8 cellular contexts compared by ENCODE assay signal in the genomic region with DNA sequence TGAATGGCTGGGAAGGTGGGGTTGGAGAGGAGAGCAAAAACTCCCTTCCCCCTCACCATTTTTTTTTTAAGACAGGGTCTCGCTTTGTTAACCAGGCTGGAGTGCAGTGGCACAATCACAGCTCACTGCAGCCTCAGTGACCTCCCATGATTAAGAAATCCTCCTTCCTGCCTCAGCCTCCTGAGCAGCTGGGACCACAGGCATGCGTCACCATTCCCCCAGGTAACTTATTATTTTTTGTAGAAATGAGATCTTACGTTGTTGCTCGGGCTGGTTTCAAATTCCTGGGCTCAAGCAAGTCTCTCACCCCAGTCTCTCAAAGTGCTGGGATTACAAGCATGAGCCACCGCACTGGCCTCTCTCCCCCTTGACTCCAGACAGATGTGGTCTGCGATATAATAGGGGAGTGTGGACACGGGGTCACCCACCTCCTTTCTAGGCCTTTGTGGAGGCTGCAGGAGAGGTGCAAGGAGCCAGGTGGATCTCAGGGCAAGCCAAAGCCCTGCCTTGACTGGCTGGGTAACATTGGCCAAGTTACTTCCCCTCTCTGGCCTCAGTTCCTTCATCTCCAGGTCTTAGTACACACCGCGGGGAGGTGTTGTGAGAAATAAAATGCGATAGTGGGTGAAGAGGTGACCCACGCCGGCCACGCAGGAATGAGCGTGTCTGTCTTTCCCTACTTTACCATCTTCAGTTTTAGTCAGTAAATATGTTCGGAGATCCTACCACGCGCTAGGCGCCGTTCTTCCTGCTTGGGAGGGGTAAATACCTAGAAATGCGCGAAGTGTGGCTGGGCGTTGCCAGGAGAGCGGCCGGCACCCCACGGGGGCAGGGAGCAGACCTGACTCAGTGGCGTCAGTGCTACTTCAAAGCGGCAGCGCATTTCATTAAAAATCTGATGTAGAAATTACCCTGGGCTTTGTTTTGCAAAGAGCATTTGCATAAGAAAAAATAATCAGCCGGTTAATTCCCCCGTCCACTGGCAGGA. TPM values are rescaled to one million over a fixed set of nuclear protein-coding genes. Genes with fewer than 3 reads are reported as not detected.
DNase-seq lines count a peak whose midpoint lies in the region; ATAC-seq and TF ChIP-seq lines count a peak whose summit lies in the region.

No MANE protein-coding gene starts in this region.

- H3K27ac ChIP-seq in breast epithelium (no peak overlapping the region), mesenchymal stem cell (ENCODE audit: low read length, poor library complexity, severe bottlenecking) (peak overlapping the region; percentile 70), transverse colon (no peak overlapping the region)

- H3K4me1 Mint-ChIP-seq in activated naive CD4-positive, alpha-beta T cell treated with anti-CD3 and anti-CD28 coated beads, Interleukin-2, amount 10 ng/mL, durations not matched to agents 7 days and 5 days: peaks cover 25% of the 10 kb centered on the region

- no peaks in the 10 kb centered on the region for H3K9me3 Mint-ChIP-seq in activated naive CD4-positive, alpha-beta T cell treated with anti-CD3 and anti-CD28 coated beads, Interleukin-2, amount 10 ng/mL, durations not matched to agents 7 days and 5 days

- H2BK120ac ChIP-seq in mesenchymal stem cell (ENCODE audit: low read depth, low read length): no peak overlapping the region

- 38% methylated on average over 29 of the region's 30 CpGs for WGBS in mesenchymal stem cell
- 40 to 100% methylated on average over 1 to 30 of the region's 30 CpGs for WGBS in transverse colon (ENCODE audit: low coverage in 1 of 2), 2 donors

- H3K4ac ChIP-seq in mesenchymal stem cell (ENCODE audit: low read depth in 1 of 2, low read length in 2 of 2): peak overlapping the region in 1 of 2 experiments; percentile 16

- H3K4me3 ChIP-seq in breast epithelium: peak overlapping the region; percentile 42 to 64 (median 43)
- H3K4me3 ChIP-seq in mesenchymal stem cell (ENCODE audit: insufficient read depth in 1 of 2, low read depth in 1 of 2, low read length in 2 of 2): peak overlapping the region in 1 of 2 experiments; percentile 81
- H3K4me3 ChIP-seq in transverse colon: peak overlapping the region in 2 of 4 donors; percentile 22 to 37

- H4K91ac ChIP-seq in mesenchymal stem cell (ENCODE audit: low read length): peak overlapping the region; percentile 72

- in situ Hi-C loops in transverse colon (cut with MboI; ENCODE audit: low pct_ligation_motif_present in 1 of 4, low pct_unique_long_range_greater_than_20kb in 1 of 4, low sequenced_read_pairs in 3 of 4): loop anchor here in 3 of 4 donors (10.0 kb wide), 2 partner anchors 116 to 316 kb away; no protein-coding TSS in a partner anchor

- no peaks in the 10 kb centered on the region for H3K36me3 Mint-ChIP-seq in activated naive CD4-positive, alpha-beta T cell treated with anti-CD3 and anti-CD28 coated beads, Interleukin-2, amount 10 ng/mL, durations not matched to agents 7 days and 5 days

- no peak overlapping the region for H2BK15ac ChIP-seq in mesenchymal stem cell (ENCODE audit: low read depth, poor library complexity, severe bottlenecking)

- peak overlapping the region in 1 of 2 experiments; percentile 66 for H2BK12ac ChIP-seq in mesenchymal stem cell (ENCODE audit: low read length in 2 of 2)

- no peaks in the 10 kb centered on the region for H3K4me1 ChIP-seq in breast epithelium
- peaks cover 24% of the 10 kb centered on the region for H3K4me1 ChIP-seq in mesenchymal stem cell (ENCODE audit: control insufficient read depth, insufficient read depth, low read depth, low read length)
- H3K4me1 ChIP-seq in transverse colon: peaks cover 0 to 15% (median 13%) of the 10 kb centered on the region in 4 donors

- TF ChIP-seq POLR2A in breast epithelium (IDR thresholded peaks at IDR 0.05): no peak
- TF ChIP-seq POLR2A in transverse colon (IDR thresholded peaks at IDR 0.05): no peak

- H3K9me3 ChIP-seq in breast epithelium (no peaks in the 10 kb centered on the region), mesenchymal stem cell (ENCODE audit: control insufficient read depth, low read length) (no peaks in the 10 kb centered on the region), transverse colon (no peaks in the 10 kb centered on the region)

- H3K23ac ChIP-seq in mesenchymal stem cell (ENCODE audit: low read length in 2 of 2): peak overlapping the region in 1 of 2 experiments; percentile 35

- DNase-seq in activated naive CD4-positive, alpha-beta T cell treated with anti-CD3 and anti-CD28 coated beads, Interleukin-2, amount 10 ng/mL, durations not matched to agents 7 days and 5 days: peak; percentile 26
- no peak for DNase-seq in activated naive CD4-positive, alpha-beta T cell treated with anti-CD3 and anti-CD28 coated beads, Interleukin-2, amount 50 U/mL, for 16 hours
- DNase-seq in breast epithelium (ENCODE audit: low spot score in 2 of 2) (peak in 1 of 2 donors; percentile 49), mesenchymal stem cell (no peak), transverse colon (peak; percentile 18)

- intact Hi-C loops in breast epithelium (cut with DNase I; ENCODE audit: low total_unique reads) (loop anchor here (10.0 kb wide), 2 partner anchors 116 to 724 kb away; no protein-coding TSS in a partner anchor), transverse colon (cut with DNase I; ENCODE audit: low total_unique reads) (loop anchor here (10.0 kb wide), 2 partner anchors 244 to 316 kb away; no protein-coding TSS in a partner anchor)

- H3K9ac ChIP-seq in mesenchymal stem cell (ENCODE audit: low read length): peak overlapping the region; percentile 86

- no peaks in the 10 kb centered on the region for H3K36me3 ChIP-seq in breast epithelium
- H3K36me3 ChIP-seq in mesenchymal stem cell (ENCODE audit: control insufficient read depth in 1 of 2, insufficient read depth in 2 of 2, low read depth in 1 of 2, low read length in 2 of 2): no peaks in the 10 kb centered on the region
- H3K36me3 ChIP-seq in transverse colon: no peaks in the 10 kb centered on the region

- peak overlapping the region; percentile 30 to 32 for H3K18ac ChIP-seq in mesenchymal stem cell (ENCODE audit: low read depth in 1 of 2, low read length in 2 of 2)

- no peak for TF ChIP-seq CTCF in breast epithelium (IDR thresholded peaks at IDR 0.05)
- no peak for TF ChIP-seq CTCF in transverse colon (IDR thresholded peaks at IDR 0.05)

- peak overlapping the region in 1 of 2 experiments; percentile 8 for H3K14ac ChIP-seq in mesenchymal stem cell (ENCODE audit: low read length in 2 of 2)

- H2BK5ac ChIP-seq in mesenchymal stem cell (ENCODE audit: low read depth, low read length, poor library complexity, severe bottlenecking): no peak overlapping the region

- ATAC-seq in HG02973 (IDR thresholded peaks at IDR 0.05; ENCODE audit: unreplicated experiment): no peak
- no peak for ATAC-seq in GM18502 (IDR thresholded peaks at IDR 0.05; ENCODE audit: poor library complexity, unreplicated experiment)
- no peak for ATAC-seq in HG03442 (IDR thresholded peaks at IDR 0.05; ENCODE audit: unreplicated experiment)

- peak overlapping the region; percentile 89 for H2AK5ac ChIP-seq in mesenchymal stem cell (ENCODE audit: low read length, severe bottlenecking)

- peaks cover 0 to 10% of the 10 kb centered on the region in 2 donors for H3K27me3 ChIP-seq in breast epithelium
- H3K27me3 ChIP-seq in mesenchymal stem cell (ENCODE audit: control insufficient read depth in 1 of 2, insufficient read depth in 1 of 2, low read length in 2 of 2): peaks cover 0 to 9% of the 10 kb centered on the region in 2 experiments
- H3K27me3 ChIP-seq in transverse colon: peaks cover 40% of the 10 kb centered on the region

- H2AFZ ChIP-seq in mesenchymal stem cell (ENCODE audit: low read depth, low read length): peak overlapping the region; percentile 56

- no peak for TF ChIP-seq EP300 in transverse colon (IDR thresholded peaks at IDR 0.05; ENCODE audit: low read depth)

- H3K27ac Mint-ChIP-seq in activated naive CD4-positive, alpha-beta T cell treated with anti-CD3 and anti-CD28 coated beads, Interleukin-2, amount 10 ng/mL, durations not matched to agents 7 days and 5 days: no peak overlapping the region

- H3K79me1 ChIP-seq in mesenchymal stem cell (replicated peaks; ENCODE audit: low read length, poor library complexity, severe bottlenecking): no peaks in the 10 kb centered on the region

- peak overlapping the region; percentile 68 for H4K8ac ChIP-seq in mesenchymal stem cell (ENCODE audit: low read length)

- H3K4me2 ChIP-seq in mesenchymal stem cell (ENCODE audit: low read length, poor library complexity, severe bottlenecking): peak overlapping the region; percentile 85

- H3K27me3 Mint-ChIP-seq in activated naive CD4-positive, alpha-beta T cell treated with anti-CD3 and anti-CD28 coated beads, Interleukin-2, amount 10 ng/mL, durations not matched to agents 7 days and 5 days: peaks cover 79% of the 10 kb centered on the region

- CTCF ChIA-PET in activated naive CD4-positive, alpha-beta T cell treated with anti-CD3 and anti-CD28 coated beads, Interleukin-2, amount 10 ng/mL, durations not matched to agents 7 days and 5 days (lab: Charles Lee): interaction anchor here (0.8 to 3.6 kb wide), 20 partner anchors 8 to 367 kb away, joined by 3 to 49 read pairs (median 6); no protein-coding TSS in a partner anchor

- H3K4me3 Mint-ChIP-seq in activated naive CD4-positive, alpha-beta T cell treated with anti-CD3 and anti-CD28 coated beads, Interleukin-2, amount 10 ng/mL, durations not matched to agents 7 days and 5 days: peak overlapping the region; percentile 60

RNA-seq across cellular contexts. Expression of a gene that starts 20.2 kb away (rescaled TPM):
- total RNA-seq in breast epithelium (10 to 100 TPM in 1 of 3 donors, 1 to 10 TPM in 2; 2.9 to 11.2 (median 3.5) TPM), transverse colon (1 to 10 TPM in 3 of 4 donors, under 1 TPM in 1; 0.40 to 2.2 (median 2.0) TPM)
- polyA plus RNA-seq in mesenchymal stem cell (2013, experiment 1 of 2): 6.0 TPM
- polyA plus RNA-seq in mesenchymal stem cell (2013, experiment 2 of 2): 6.3 TPM

Comparison
In these comparisons a context has a peak if more than half of its experiments do, and no peak if none do; other contexts are left out.
1. DNase-seq: peak in activated naive CD4-positive, alpha-beta T cell treated with anti-CD3 and anti-CD28 coated beads, Interleukin-2, amount 10 ng/mL, durations not matched to agents 7 days and 5 days (single experiment) and transverse colon (single experiment); none in activated naive CD4-positive, alpha-beta T cell treated with anti-CD3 and anti-CD28 coated beads, Interleukin-2, amount 50 U/mL, for 16 hours (single experiment) and mesenchymal stem cell (single experiment).